In genomic region chr1:108532730-108533129, GRCh38 we compare ENCODE assay signal across 14 cellular contexts. TPM values are rescaled to one million over a fixed set of nuclear protein-coding genes. Genes with fewer than 3 reads are reported as not detected.
DNase-seq lines count a peak whose midpoint lies in the region; ATAC-seq, FAIRE-seq and TF ChIP-seq lines count a peak whose summit lies in the region.
"Had no signal": no experiment of that assay in that cellular context is flagged by ENCODE, and none has a peak within 500 bp of the region (broad histone marks: within the 10 kb centered on the region; RNA-seq: fewer than 3 reads in every experiment).

No MANE protein-coding gene starts in this region.

- peak overlapping the region; percentile 86 for H3K27ac ChIP-seq in VCaP
- H3K27ac ChIP-seq in lung (ENCODE audit: low read depth in 1 of 2, low read length in 1 of 2): no peak overlapping the region
- H3K27ac ChIP-seq in upper lobe of right lung: no peak overlapping the region
- H3K27ac ChIP-seq in kidney (ENCODE audit: low read depth in 2 of 2, low read length in 2 of 2): no peak overlapping the region
- H3K27ac ChIP-seq: A549 had no signal

- H3K36me3 ChIP-seq in Loucy (ENCODE audit: insufficient read depth, low read length) (no peaks in the 10 kb centered on the region), lung (ENCODE audit: control insufficient read depth in 2 of 2, insufficient read depth in 2 of 2, low read length in 2 of 2) (no peaks in the 10 kb centered on the region), upper lobe of right lung (no peaks in the 10 kb centered on the region), kidney (ENCODE audit: control insufficient read depth in 1 of 2, insufficient read depth in 2 of 2, low read length in 2 of 2) (no peaks in the 10 kb centered on the region)
- H3K36me3 ChIP-seq: BE2C had no signal

- no peaks in the 10 kb centered on the region for H4K20me1 ChIP-seq in Loucy (ENCODE audit: insufficient read depth, low read length, poor library complexity, severe bottlenecking)

- H3F3A ChIP-seq in Loucy (ENCODE audit: low read depth): peaks cover 6% of the 10 kb centered on the region; the same call in 1 of the 2 replicates

- H3K4me1 ChIP-seq in Loucy (ENCODE audit: insufficient read depth, low read length, poor library complexity, severe bottlenecking): peaks cover 22% of the 10 kb centered on the region
- no peaks in the 10 kb centered on the region for H3K4me1 ChIP-seq in lung (ENCODE audit: control insufficient read depth in 2 of 2, insufficient read depth in 2 of 2, low read length in 2 of 2)
- no peaks in the 10 kb centered on the region for H3K4me1 ChIP-seq in upper lobe of right lung
- no peaks in the 10 kb centered on the region for H3K4me1 ChIP-seq in kidney (ENCODE audit: control insufficient read depth in 1 of 2, insufficient read depth in 1 of 2, low read depth in 1 of 2, low read length in 2 of 2)
- H3K4me1 ChIP-seq: A549, BE2C had no signal

- no peak overlapping the region for H3K4me3 ChIP-seq in Loucy (ENCODE audit: low read length, poor library complexity, severe bottlenecking)
- no peak overlapping the region for H3K4me3 ChIP-seq in lung
- no peak overlapping the region for H3K4me3 ChIP-seq in upper lobe of right lung
- H3K4me3 ChIP-seq in kidney (ENCODE audit: low read length in 2 of 2): no peak overlapping the region
- H3K4me3 ChIP-seq: A549, GM12878 had no signal

- peak overlapping the region; percentile 73 for H3K4me2 ChIP-seq in Loucy (ENCODE audit: low read depth, low read length, poor library complexity, severe bottlenecking)
- H3K4me2 ChIP-seq: A549 had no signal

- H3K27me3 ChIP-seq in Loucy (ENCODE audit: insufficient read depth, low read length, poor library complexity, severe bottlenecking) (no peaks in the 10 kb centered on the region), lung (ENCODE audit: control insufficient read depth, insufficient read depth) (no peaks in the 10 kb centered on the region), upper lobe of right lung (no peaks in the 10 kb centered on the region)

- no peaks in the 10 kb centered on the region for H3K9me2 ChIP-seq in Loucy (replicated peaks; ENCODE audit: low read depth, low read length)

- intact Hi-C loops in upper lobe of right lung (cut with DNase I): no loop called here
- intact Hi-C loops in kidney (cut with DNase I): no loop called here

- no peaks in the 10 kb centered on the region for H3K79me2 ChIP-seq in Loucy (ENCODE audit: insufficient read depth, low read length)

- no peak for TF ChIP-seq CTCF in Loucy (conservative IDR thresholded peaks at IDR 0.05; ENCODE audit: low read length)
- no peak for TF ChIP-seq CTCF in VCaP (conservative IDR thresholded peaks at IDR 0.05)
- no peak for TF ChIP-seq CTCF in lung (IDR thresholded peaks at IDR 0.05; ENCODE audit: control extremely low read depth, extremely low read depth)
- no peak for TF ChIP-seq CTCF in upper lobe of right lung (IDR thresholded peaks at IDR 0.05)
- TF ChIP-seq CTCF in kidney (IDR thresholded peaks at IDR 0.05; ENCODE audit: borderline replicate concordance, extremely low read depth, insufficient read depth): no peak

- DNase-seq in lung (ENCODE audit: low spot score) (peak; percentile 33), upper lobe of right lung (no peak), kidney (no peak), NCI-H526 treated with DMSO at 0.1 percent for 48 hours (lab: John Stamatoyannopoulos, UW) (no peak)
- DNase-seq: BE2C; CD4-positive, alpha-beta memory T cell; DMS79; GOT3; H9 had no signal

- H3K9me3 ChIP-seq in Loucy (ENCODE audit: insufficient read depth, low read depth, low read length) (peaks cover 5% of the 10 kb centered on the region; the same call in 1 of the 2 replicates), lung (ENCODE audit: control insufficient read depth in 2 of 2, insufficient read depth in 1 of 2, low read length in 1 of 2) (no peaks in the 10 kb centered on the region), upper lobe of right lung (no peaks in the 10 kb centered on the region), kidney (ENCODE audit: control insufficient read depth in 1 of 2, low read length in 2 of 2) (no peaks in the 10 kb centered on the region)
- H3K9me3 ChIP-seq: A549 had no signal

- no peak for FAIRE-seq in kidney (lab: Jason Lieb, UNC)
- FAIRE-seq: A549, GM18507 had no signal

- ATAC-seq in lung (ENCODE audit: insufficient read depth, low FRiP score) (no peak), upper lobe of right lung (peak; percentile 74)
- ATAC-seq: A549 had no signal

- WGBS in lung, 2 donors: 52 to 66% methylated on average over 4 of the region's 4 CpGs

- no peak overlapping the region for H2AFZ ChIP-seq in Loucy (ENCODE audit: low read length)

- H3K9ac ChIP-seq in Loucy (ENCODE audit: low read depth, low read length, poor library complexity, severe bottlenecking): peak overlapping the region; percentile 57
- no peak overlapping the region for H3K9ac ChIP-seq in kidney (ENCODE audit: low read length in 2 of 2)

RNA-seq across cellular contexts. Expression of gene EEIG2, which starts 27.2 kb away (rescaled TPM):
- 10 to 100 TPM; 14.8 to 24.6 TPM for total RNA-seq in lung
- 1 to 10 TPM; 3.7 to 4.7 TPM for polyA plus RNA-seq in lung
- 12.7 TPM for total RNA-seq in upper lobe of right lung
- 8.3 TPM for total RNA-seq in kidney
- 1.7 TPM for polyA plus RNA-seq in kidney (ENCODE audit: insufficient read depth, low read depth, low replicate concordance)
